11 cellular contexts compared by ENCODE assay signal in the genomic region with DNA sequence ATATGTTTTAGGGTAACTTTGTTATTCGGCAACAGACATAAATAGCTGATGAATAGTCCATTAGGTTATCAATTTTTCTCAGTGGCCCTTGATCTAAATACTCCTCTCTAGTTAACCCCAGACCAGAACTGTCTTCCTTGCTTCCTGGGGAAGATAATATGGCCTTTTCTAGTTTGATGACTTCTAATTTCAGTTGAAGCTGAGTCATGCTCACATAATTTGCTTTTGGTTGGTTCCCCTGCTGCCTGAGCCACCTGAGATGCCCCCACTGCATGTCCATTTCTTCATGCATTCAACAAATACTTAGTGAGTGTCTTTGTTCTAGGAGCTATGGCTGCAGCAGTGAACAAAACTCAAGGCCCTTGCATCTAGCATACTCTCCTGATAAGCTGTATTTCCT.
"Had no signal": no experiment of that assay in that cellular context is flagged by ENCODE, and none has a peak within 500 bp of the region (broad histone marks: within the 10 kb centered on the region; RNA-seq: fewer than 3 reads in every experiment).

No MANE protein-coding gene starts in this region.

- FAIRE-seq: HTR-8/SVneo had no signal

- H3K27ac Mint-ChIP-seq: HFFc6 had no signal

- H3K9me3 Mint-ChIP-seq: HFFc6 had no signal

- DNase-seq: GM23248, GOT3, H7, HFFc6, IMR-90, KBM-7 had no signal

- H3K36me3 ChIP-seq: HAP-1 had no signal

- H3K4me3 Mint-ChIP-seq: HFFc6 had no signal

- H3K4me1 ChIP-seq: HAP-1 had no signal

- H3K9ac ChIP-seq: GM23248, KMS-11 had no signal

- H3K9me3 ChIP-seq: HAP-1 had no signal

- H3K27ac ChIP-seq: GM23248, HL-60, KMS-11 had no signal

- ATAC-seq: HCT116 had no signal

- H3K4me2 ChIP-seq: KMS-11 had no signal

- H3K4me3 ChIP-seq: GM23248, HAP-1 had no signal

- H2AFZ ChIP-seq: GM23248 had no signal
